In genomic region chr9:36487482-36488321, GRCh38 we compare ENCODE assay signal across 8 cellular contexts.
DNase-seq lines count a peak whose midpoint lies in the region; TF ChIP-seq lines count a peak whose summit lies in the region.

No MANE protein-coding gene starts in this region.

- peak overlapping the region; percentile 82 for H3K27ac ChIP-seq in RWPE1

- H3K4me3 ChIP-seq in fibroblast of pulmonary artery (replicated peaks; ENCODE audit: low read depth, low read length), result peak overlapping the region; percentile 88

- peak; percentile 96 for DNase-seq in EL
- DNase-seq in GOT3 (lab: John Stamatoyannopoulos, UW), result peak; percentile 62
- peak; percentile 89 for DNase-seq in LHCN-M2 (ENCODE audit: low read depth)
- peak; percentile 90 for DNase-seq in RWPE1 (ENCODE audit: low spot score)
- peak; percentile 88 for DNase-seq in activated T-helper 9 cell treated with anti-CD3 and anti-CD28 coated beads, Interleukin-2, amount 50 U/mL, for 16 hours (ENCODE audit: low read depth)
- DNase-seq in fibroblast of pulmonary artery (ENCODE audit: low read depth), result peak; percentile 93
- peak; percentile 91 for DNase-seq in nephron progenitor cell

- CTCF ChIA-PET in RWPE1 (lab: Yijun Ruan, JAX), result interaction anchor here (1.0 kb wide), 1 partner anchor 69 kb away, joined by 4 read pairs; no protein-coding TSS in a partner anchor

- peak overlapping the region; percentile 88 for H3K4me3 Mint-ChIP-seq in nephron progenitor cell
- peak overlapping the region; percentile 97 for H3K4me3 Mint-ChIP-seq in stimulated activated naive CD8-positive, alpha-beta T cell treated with anti-CD3 and anti-CD28 coated beads, Interleukin-15, Interleukin-2, amounts not matched to agents 100 ng/mL and 50 ng/mL, for 24 hours

- no peak for TF ChIP-seq CTCF in RWPE1 (conservative IDR thresholded peaks at IDR 0.05; ENCODE audit: low read depth)
- no peak for TF ChIP-seq CTCF in fibroblast of pulmonary artery (IDR thresholded peaks at IDR 0.05; ENCODE audit: low read length, missing control alignments)
- TF ChIP-seq CTCF in nephron progenitor cell (IDR thresholded peaks at IDR 0.05), result no peak

- no peaks in the 10 kb centered on the region for H3K36me3 Mint-ChIP-seq in nephron progenitor cell (ENCODE audit: low read depth)
- H3K36me3 Mint-ChIP-seq in stimulated activated naive CD8-positive, alpha-beta T cell treated with anti-CD3 and anti-CD28 coated beads, Interleukin-15, Interleukin-2, amounts not matched to agents 100 ng/mL and 50 ng/mL, for 24 hours (ENCODE audit: low read depth), result no peaks in the 10 kb centered on the region

- POLR2A ChIA-PET in RWPE1 (lab: Yijun Ruan, JAX; ENCODE audit: low non-redundant PET), result interaction anchor here (0.5 kb wide), 1 partner anchor 41 kb away, joined by 3 read pairs; no protein-coding TSS in a partner anchor

- H3K27ac Mint-ChIP-seq in nephron progenitor cell, result peak overlapping the region; percentile 92
- peak overlapping the region; percentile 97 for H3K27ac Mint-ChIP-seq in stimulated activated naive CD8-positive, alpha-beta T cell treated with anti-CD3 and anti-CD28 coated beads, Interleukin-15, Interleukin-2, amounts not matched to agents 100 ng/mL and 50 ng/mL, for 24 hours

- H3K27me3 Mint-ChIP-seq in nephron progenitor cell (ENCODE audit: low read depth, poor library complexity), result peaks cover 4% of the 10 kb centered on the region
- no peaks in the 10 kb centered on the region for H3K27me3 Mint-ChIP-seq in stimulated activated naive CD8-positive, alpha-beta T cell treated with anti-CD3 and anti-CD28 coated beads, Interleukin-15, Interleukin-2, amounts not matched to agents 100 ng/mL and 50 ng/mL, for 24 hours

- H3K4me1 Mint-ChIP-seq in nephron progenitor cell, result peaks cover 64% of the 10 kb centered on the region
- H3K4me1 Mint-ChIP-seq in stimulated activated naive CD8-positive, alpha-beta T cell treated with anti-CD3 and anti-CD28 coated beads, Interleukin-15, Interleukin-2, amounts not matched to agents 100 ng/mL and 50 ng/mL, for 24 hours (ENCODE audit: low read depth), result peaks cover 70% of the 10 kb centered on the region

- H3K9me3 Mint-ChIP-seq in nephron progenitor cell, result no peaks in the 10 kb centered on the region
- no peaks in the 10 kb centered on the region for H3K9me3 Mint-ChIP-seq in stimulated activated naive CD8-positive, alpha-beta T cell treated with anti-CD3 and anti-CD28 coated beads, Interleukin-15, Interleukin-2, amounts not matched to agents 100 ng/mL and 50 ng/mL, for 24 hours

Comparison
In these comparisons a context has a peak if more than half of its experiments do, and no peak if none do; other contexts are left out.
1. Peak in every context shown above with its lines: DNase-seq, H3K4me3 ChIP-seq and H3K27ac ChIP-seq.